Comparison of ENCODE assay signal across 1 cellular context in genomic region chr3:172101107-172101506, GRCh38.
A peak's percentile ranks its signal among the peaks of the same experiment; 100 is the strongest.
TF ChIP-seq lines count a peak whose summit lies in the region.

No MANE protein-coding gene starts in this region.

TF ChIP-seq in HepG2, 621 proteins besides CTCF, POLR2A, EP300 and RAD21 (continued from another document and continues in another):
- TF ChIP-seq ZNF292 (CRISPR knock-in tag; IDR thresholded peaks at IDR 0.05; ENCODE audit: borderline replicate concordance, low read depth) (no peak), ZNF740 (CRISPR knock-in tag; IDR thresholded peaks at IDR 0.05) (no peak), NFE2L2 (IDR thresholded peaks at IDR 0.05; ENCODE audit: low read length) (no peak), ZNF446 (CRISPR knock-in tag; IDR thresholded peaks at IDR 0.05) (no peak), MBNL3 (CRISPR knock-in tag; conservative IDR thresholded peaks at IDR 0.05) (no peak), NPAS2 (CRISPR knock-in tag; IDR thresholded peaks at IDR 0.05; ENCODE audit: borderline replicate concordance) (no peak), MED8 (CRISPR knock-in tag; IDR thresholded peaks at IDR 0.05; ENCODE audit: insufficient replicate concordance) (peak; percentile 66), SMAD3 (CRISPR knock-in tag; IDR thresholded peaks at IDR 0.05) (0 out of 2 replicates have a peak, but pooled peaks have one; percentile 84), MZF1 (CRISPR knock-in tag; IDR thresholded peaks at IDR 0.05; ENCODE audit: borderline replicate concordance) (no peak), HNRNPUL1 (IDR thresholded peaks at IDR 0.05; ENCODE audit: low read depth, low read length) (peak; percentile 61; the same call in 1 of the 2 replicates), MAFF (IDR thresholded peaks at IDR 0.05; ENCODE audit: low read depth, low read length) (no peak), AHR (CRISPR knock-in tag; IDR thresholded peaks at IDR 0.05) (no peak), KLF12 (CRISPR knock-in tag; IDR thresholded peaks at IDR 0.05; ENCODE audit: borderline replicate concordance) (no peak), HOMEZ (CRISPR knock-in tag; IDR thresholded peaks at IDR 0.05; ENCODE audit: low read depth) (peak; percentile 73), SRF (IDR thresholded peaks at IDR 0.05; ENCODE audit: low read depth, low read length) (peak; percentile 93), ZNF124 (CRISPR knock-in tag; IDR thresholded peaks at IDR 0.05) (0 out of 2 replicates have a peak, but pooled peaks have one; percentile 43), ZFX (CRISPR knock-in tag; IDR thresholded peaks at IDR 0.05; ENCODE audit: low read depth) (no peak), XRCC5 (optimal IDR thresholded peaks at IDR 0.05; ENCODE audit: low read length) (no peak), FOXK2 (IDR thresholded peaks at IDR 0.05) (no peak), ZNF337 (CRISPR knock-in tag; IDR thresholded peaks at IDR 0.05; ENCODE audit: borderline replicate concordance, low read depth) (no peak), CAMTA2 (CRISPR knock-in tag; IDR thresholded peaks at IDR 0.05; ENCODE audit: borderline replicate concordance) (no peak), WIZ (CRISPR knock-in tag; IDR thresholded peaks at IDR 0.05) (no peak), DPF2 (CRISPR knock-in tag; IDR thresholded peaks at IDR 0.05; ENCODE audit: borderline replicate concordance, low read depth) (peak; percentile 73; the same call in 1 of the 2 replicates), CREM (IDR thresholded peaks at IDR 0.05) (peak; percentile 93), CREM (CRISPR knock-in tag; IDR thresholded peaks at IDR 0.05) (no peak), MTA3 (CRISPR knock-in tag; IDR thresholded peaks at IDR 0.05) (no peak), ZNF326 (CRISPR knock-in tag; IDR thresholded peaks at IDR 0.05; ENCODE audit: borderline replicate concordance) (no peak), MED13 (CRISPR knock-in tag; IDR thresholded peaks at IDR 0.05) (peak; percentile 90), REXO4 (CRISPR knock-in tag; IDR thresholded peaks at IDR 0.05; ENCODE audit: borderline replicate concordance) (no peak), GATA4 (IDR thresholded peaks at IDR 0.05; ENCODE audit: borderline replicate concordance, low read depth) (peak; percentile 92), ZNF609 (CRISPR knock-in tag; IDR thresholded peaks at IDR 0.05; ENCODE audit: borderline replicate concordance) (peak; percentile 89; the same call in 1 of the 2 replicates), ISX (CRISPR knock-in tag; conservative IDR thresholded peaks at IDR 0.05) (no peak), ZNF878 (CRISPR knock-in tag; IDR thresholded peaks at IDR 0.05) (0 out of 2 replicates have a peak, but pooled peaks have one; percentile 25), ZBTB10 (CRISPR knock-in tag; IDR thresholded peaks at IDR 0.05; ENCODE audit: borderline replicate concordance) (no peak), ZFP62 (CRISPR knock-in tag; IDR thresholded peaks at IDR 0.05) (no peak)
- TF ChIP-seq, protein P1, sequence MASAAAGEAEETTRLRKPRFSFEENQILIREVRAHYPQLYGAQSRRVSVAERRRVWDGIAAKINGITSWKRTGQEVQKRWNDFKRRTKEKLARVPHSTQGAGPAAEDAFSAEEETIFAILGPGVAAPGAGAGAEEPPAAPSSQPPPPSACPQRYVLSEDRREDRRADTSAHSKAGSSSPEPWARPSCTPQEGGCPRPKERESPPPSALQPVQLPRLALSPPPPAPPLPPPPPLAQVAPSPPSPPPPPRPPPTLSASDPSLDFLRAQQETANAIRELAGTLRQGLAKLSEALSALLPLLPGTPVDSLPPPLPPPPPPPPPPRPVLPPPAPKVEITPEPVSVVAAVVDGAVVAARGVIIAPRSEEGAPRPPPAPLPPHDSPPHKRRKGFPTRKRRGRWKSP (CRISPR knock-in tag; IDR thresholded peaks at IDR 0.05) = no peak
- TF ChIP-seq, protein P2, sequence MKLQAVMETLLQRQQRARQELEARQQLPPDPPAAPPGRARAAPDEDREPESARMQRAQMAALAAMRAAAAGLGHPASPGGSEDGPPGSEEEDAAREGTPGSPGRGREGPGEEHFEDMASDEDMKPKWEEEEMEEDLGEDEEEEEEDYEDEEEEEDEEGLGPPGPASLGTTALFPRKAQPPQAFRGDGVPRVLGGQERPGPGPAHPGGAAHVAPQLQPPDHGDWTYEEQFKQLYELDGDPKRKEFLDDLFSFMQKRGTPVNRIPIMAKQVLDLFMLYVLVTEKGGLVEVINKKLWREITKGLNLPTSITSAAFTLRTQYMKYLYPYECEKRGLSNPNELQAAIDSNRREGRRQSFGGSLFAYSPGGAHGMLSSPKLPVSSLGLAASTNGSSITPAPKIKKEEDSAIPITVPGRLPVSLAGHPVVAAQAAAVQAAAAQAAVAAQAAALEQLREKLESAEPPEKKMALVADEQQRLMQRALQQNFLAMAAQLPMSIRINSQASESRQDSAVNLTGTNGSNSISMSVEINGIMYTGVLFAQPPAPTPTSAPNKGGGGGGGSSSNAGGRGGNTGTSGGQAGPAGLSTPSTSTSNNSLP (IDR thresholded peaks at IDR 0.05; ENCODE audit: low read depth, low read length) = peak; percentile 50
- TF ChIP-seq, protein P3, sequence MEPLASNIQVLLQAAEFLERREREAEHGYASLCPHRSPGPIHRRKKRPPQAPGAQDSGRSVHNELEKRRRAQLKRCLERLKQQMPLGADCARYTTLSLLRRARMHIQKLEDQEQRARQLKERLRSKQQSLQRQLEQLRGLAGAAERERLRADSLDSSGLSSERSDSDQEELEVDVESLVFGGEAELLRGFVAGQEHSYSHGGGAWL (CRISPR knock-in tag; IDR thresholded peaks at IDR 0.05) = no peak
- TF ChIP-seq, protein P4, sequence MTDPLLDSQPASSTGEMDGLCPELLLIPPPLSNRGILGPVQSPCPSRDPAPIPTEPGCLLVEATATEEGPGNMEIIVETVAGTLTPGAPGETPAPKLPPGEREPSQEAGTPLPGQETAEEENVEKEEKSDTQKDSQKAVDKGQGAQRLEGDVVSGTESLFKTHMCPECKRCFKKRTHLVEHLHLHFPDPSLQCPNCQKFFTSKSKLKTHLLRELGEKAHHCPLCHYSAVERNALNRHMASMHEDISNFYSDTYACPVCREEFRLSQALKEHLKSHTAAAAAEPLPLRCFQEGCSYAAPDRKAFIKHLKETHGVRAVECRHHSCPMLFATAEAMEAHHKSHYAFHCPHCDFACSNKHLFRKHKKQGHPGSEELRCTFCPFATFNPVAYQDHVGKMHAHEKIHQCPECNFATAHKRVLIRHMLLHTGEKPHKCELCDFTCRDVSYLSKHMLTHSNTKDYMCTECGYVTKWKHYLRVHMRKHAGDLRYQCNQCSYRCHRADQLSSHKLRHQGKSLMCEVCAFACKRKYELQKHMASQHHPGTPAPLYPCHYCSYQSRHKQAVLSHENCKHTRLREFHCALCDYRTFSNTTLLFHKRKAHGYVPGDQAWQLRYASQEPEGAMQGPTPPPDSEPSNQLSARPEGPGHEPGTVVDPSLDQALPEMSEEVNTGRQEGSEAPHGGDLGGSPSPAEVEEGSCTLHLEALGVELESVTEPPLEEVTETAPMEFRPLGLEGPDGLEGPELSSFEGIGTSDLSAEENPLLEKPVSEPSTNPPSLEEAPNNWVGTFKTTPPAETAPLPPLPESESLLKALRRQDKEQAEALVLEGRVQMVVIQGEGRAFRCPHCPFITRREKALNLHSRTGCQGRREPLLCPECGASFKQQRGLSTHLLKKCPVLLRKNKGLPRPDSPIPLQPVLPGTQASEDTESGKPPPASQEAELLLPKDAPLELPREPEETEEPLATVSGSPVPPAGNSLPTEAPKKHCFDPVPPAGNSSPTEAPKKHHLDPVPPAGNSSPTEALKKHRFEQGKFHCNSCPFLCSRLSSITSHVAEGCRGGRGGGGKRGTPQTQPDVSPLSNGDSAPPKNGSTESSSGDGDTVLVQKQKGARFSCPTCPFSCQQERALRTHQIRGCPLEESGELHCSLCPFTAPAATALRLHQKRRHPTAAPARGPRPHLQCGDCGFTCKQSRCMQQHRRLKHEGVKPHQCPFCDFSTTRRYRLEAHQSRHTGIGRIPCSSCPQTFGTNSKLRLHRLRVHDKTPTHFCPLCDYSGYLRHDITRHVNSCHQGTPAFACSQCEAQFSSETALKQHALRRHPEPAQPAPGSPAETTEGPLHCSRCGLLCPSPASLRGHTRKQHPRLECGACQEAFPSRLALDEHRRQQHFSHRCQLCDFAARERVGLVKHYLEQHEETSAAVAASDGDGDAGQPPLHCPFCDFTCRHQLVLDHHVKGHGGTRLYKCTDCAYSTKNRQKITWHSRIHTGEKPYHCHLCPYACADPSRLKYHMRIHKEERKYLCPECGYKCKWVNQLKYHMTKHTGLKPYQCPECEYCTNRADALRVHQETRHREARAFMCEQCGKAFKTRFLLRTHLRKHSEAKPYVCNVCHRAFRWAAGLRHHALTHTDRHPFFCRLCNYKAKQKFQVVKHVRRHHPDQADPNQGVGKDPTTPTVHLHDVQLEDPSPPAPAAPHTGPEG (CRISPR knock-in tag; IDR thresholded peaks at IDR 0.05) = no peak
